In the genomic region with DNA sequence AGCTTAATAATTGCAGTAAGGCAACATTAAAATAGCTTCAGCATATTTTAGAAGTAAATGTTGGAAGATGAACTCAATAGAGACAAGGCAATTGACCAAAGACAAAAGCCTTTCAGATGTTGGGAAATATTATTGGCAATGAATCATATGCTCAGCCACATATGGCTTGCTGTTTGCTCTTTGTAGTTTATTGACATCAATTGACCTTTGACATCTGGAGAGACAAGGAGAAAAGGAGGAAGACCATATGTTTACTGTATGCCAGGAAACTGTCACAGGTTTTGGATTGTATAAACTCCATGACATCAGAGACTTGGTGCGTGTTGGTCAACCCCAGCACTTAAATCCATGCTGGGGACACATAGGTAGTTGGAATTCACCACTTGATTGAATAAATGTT, we compare ENCODE assay signal across 1 cellular context.
TF ChIP-seq lines count a peak whose summit lies in the region.

No MANE protein-coding gene starts in this region.

TF ChIP-seq in HepG2, 621 proteins besides CTCF, POLR2A, EP300 and RAD21 (continued from another document and continues in another):
- TF ChIP-seq ZNF646 (CRISPR knock-in tag; IDR thresholded peaks at IDR 0.05): no peak
- TF ChIP-seq DMAP1 (CRISPR knock-in tag; IDR thresholded peaks at IDR 0.05): no peak
- no peak for TF ChIP-seq NFE2L2 (IDR thresholded peaks at IDR 0.05; ENCODE audit: low read length)
- no peak for TF ChIP-seq ZNF891 (CRISPR knock-in tag; IDR thresholded peaks at IDR 0.05)
- no peak for TF ChIP-seq ZZZ3 (CRISPR knock-in tag; IDR thresholded peaks at IDR 0.05; ENCODE audit: borderline replicate concordance)
- peak; percentile 62; the same call in 1 of the 2 replicates for TF ChIP-seq NCOA2 (CRISPR knock-in tag; IDR thresholded peaks at IDR 0.05)
- no peak for TF ChIP-seq FOXK2 (IDR thresholded peaks at IDR 0.05)
- no peak for TF ChIP-seq MAF1 (CRISPR knock-in tag; IDR thresholded peaks at IDR 0.05; ENCODE audit: borderline replicate concordance)
- TF ChIP-seq MLXIP (CRISPR knock-in tag; IDR thresholded peaks at IDR 0.05; ENCODE audit: borderline replicate concordance): no peak
- TF ChIP-seq CC2D1A (CRISPR knock-in tag; IDR thresholded peaks at IDR 0.05): no peak
- TF ChIP-seq, protein P1, sequence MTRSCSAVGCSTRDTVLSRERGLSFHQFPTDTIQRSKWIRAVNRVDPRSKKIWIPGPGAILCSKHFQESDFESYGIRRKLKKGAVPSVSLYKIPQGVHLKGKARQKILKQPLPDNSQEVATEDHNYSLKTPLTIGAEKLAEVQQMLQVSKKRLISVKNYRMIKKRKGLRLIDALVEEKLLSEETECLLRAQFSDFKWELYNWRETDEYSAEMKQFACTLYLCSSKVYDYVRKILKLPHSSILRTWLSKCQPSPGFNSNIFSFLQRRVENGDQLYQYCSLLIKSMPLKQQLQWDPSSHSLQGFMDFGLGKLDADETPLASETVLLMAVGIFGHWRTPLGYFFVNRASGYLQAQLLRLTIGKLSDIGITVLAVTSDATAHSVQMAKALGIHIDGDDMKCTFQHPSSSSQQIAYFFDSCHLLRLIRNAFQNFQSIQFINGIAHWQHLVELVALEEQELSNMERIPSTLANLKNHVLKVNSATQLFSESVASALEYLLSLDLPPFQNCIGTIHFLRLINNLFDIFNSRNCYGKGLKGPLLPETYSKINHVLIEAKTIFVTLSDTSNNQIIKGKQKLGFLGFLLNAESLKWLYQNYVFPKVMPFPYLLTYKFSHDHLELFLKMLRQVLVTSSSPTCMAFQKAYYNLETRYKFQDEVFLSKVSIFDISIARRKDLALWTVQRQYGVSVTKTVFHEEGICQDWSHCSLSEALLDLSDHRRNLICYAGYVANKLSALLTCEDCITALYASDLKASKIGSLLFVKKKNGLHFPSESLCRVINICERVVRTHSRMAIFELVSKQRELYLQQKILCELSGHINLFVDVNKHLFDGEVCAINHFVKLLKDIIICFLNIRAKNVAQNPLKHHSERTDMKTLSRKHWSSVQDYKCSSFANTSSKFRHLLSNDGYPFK (CRISPR knock-in tag; IDR thresholded peaks at IDR 0.05; ENCODE audit: borderline replicate concordance): no peak
- TF ChIP-seq KDM4B (CRISPR knock-in tag; IDR thresholded peaks at IDR 0.05): no peak
- no peak for TF ChIP-seq ATF6 (CRISPR knock-in tag; conservative IDR thresholded peaks at IDR 0.05)
- TF ChIP-seq ZBTB3 (CRISPR knock-in tag; IDR thresholded peaks at IDR 0.05; ENCODE audit: borderline replicate concordance, low read depth): no peak
- TF ChIP-seq CCDC6 (CRISPR knock-in tag; IDR thresholded peaks at IDR 0.05): no peak
- no peak for TF ChIP-seq KDM5B (CRISPR knock-in tag; IDR thresholded peaks at IDR 0.05; ENCODE audit: borderline replicate concordance)
- TF ChIP-seq THAP11 (CRISPR knock-in tag; IDR thresholded peaks at IDR 0.05): peak; percentile 39; the same call in 1 of the 2 replicates
- TF ChIP-seq NFKB2 (CRISPR knock-in tag; IDR thresholded peaks at IDR 0.05; ENCODE audit: borderline replicate concordance): no peak
- TF ChIP-seq, protein P2, sequence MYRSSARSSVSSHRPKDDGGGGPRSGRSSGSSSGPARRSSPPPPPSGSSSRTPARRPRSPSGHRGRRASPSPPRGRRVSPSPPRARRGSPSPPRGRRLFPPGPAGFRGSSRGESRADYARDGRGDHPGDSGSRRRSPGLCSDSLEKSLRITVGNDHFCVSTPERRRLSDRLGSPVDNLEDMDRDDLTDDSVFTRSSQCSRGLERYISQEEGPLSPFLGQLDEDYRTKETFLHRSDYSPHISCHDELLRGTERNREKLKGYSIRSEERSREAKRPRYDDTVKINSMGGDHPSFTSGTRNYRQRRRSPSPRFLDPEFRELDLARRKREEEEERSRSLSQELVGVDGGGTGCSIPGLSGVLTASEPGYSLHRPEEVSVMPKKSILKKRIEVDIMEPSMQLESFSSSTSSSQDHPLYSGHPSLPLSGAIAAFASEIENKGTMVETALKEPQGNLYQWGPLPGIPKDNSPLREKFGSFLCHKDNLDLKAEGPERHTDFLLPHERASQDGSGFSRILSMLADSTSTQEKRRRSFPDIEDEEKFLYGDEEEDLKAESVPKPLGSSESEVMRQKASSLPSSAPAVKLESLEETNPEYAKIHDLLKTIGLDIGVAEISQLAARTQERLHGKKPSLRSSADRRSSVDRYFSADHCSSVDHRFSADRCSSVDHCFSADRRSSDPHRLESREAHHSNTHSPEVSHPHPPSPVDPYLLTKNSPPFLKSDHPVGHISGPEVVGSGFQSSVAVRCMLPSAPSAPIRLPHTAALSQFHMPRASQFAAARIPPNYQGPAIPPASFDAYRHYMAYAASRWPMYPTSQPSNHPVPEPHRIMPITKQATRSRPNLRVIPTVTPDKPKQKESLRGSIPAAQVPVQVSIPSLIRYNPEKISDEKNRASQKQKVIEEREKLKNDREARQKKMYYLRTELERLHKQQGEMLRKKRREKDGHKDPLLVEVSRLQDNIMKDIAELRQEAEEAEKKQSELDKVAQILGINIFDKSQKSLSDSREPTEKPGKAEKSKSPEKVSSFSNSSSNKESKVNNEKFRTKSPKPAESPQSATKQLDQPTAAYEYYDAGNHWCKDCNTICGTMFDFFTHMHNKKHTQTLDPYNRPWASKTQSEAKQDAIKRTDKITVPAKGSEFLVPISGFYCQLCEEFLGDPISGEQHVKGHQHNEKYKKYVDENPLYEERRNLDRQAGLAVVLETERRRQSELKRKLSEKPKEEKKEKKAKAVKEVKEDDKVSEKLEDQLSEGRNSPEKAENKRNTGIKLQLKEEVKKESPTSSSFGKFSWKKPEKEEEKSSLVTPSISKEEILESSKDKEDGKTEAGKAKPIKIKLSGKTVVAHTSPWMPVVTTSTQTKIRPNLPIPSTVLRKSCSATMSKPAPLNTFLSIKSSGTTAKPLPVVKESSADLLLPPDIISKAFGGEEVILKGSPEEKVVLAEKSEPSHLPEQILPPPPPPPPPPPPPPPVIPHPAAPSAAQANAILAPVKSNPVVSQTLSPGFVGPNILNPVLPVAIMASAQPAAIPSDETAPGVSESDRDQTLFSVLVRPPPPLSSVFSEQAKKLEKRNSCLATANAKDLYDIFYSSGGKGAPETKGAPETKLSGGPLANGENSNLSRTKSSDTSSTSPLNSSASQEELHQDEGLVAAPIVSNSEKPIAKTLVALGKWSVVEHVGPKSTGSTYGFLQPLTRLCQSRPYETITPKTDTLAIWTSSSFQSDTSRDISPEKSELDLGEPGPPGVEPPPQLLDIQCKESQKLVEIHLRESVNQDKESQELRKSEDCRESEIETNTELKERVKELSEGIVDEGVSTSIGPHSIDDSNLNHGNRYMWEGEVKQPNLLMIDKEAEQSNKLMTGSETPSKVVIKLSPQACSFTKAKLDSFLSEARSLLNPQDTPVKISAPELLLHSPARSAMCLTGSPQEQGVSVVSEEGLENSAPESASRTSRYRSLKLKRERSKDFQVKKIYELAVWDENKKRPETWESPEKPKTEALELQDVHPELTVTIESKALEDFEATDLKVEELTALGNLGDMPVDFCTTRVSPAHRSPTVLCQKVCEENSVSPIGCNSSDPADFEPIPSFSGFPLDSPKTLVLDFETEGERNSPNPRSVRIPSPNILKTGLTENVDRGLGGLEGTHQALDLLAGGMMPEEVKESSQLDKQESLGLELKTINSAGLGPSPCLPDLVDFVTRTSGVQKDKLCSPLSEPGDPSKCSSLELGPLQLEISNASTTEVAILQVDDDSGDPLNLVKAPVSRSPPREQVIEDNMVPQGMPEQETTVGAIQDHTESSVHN (CRISPR knock-in tag; IDR thresholded peaks at IDR 0.05): no peak
- TF ChIP-seq, protein P3, sequence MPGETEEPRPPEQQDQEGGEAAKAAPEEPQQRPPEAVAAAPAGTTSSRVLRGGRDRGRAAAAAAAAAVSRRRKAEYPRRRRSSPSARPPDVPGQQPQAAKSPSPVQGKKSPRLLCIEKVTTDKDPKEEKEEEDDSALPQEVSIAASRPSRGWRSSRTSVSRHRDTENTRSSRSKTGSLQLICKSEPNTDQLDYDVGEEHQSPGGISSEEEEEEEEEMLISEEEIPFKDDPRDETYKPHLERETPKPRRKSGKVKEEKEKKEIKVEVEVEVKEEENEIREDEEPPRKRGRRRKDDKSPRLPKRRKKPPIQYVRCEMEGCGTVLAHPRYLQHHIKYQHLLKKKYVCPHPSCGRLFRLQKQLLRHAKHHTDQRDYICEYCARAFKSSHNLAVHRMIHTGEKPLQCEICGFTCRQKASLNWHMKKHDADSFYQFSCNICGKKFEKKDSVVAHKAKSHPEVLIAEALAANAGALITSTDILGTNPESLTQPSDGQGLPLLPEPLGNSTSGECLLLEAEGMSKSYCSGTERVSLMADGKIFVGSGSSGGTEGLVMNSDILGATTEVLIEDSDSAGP (CRISPR knock-in tag; IDR thresholded peaks at IDR 0.05; ENCODE audit: borderline replicate concordance): no peak
- TF ChIP-seq, protein P4, sequence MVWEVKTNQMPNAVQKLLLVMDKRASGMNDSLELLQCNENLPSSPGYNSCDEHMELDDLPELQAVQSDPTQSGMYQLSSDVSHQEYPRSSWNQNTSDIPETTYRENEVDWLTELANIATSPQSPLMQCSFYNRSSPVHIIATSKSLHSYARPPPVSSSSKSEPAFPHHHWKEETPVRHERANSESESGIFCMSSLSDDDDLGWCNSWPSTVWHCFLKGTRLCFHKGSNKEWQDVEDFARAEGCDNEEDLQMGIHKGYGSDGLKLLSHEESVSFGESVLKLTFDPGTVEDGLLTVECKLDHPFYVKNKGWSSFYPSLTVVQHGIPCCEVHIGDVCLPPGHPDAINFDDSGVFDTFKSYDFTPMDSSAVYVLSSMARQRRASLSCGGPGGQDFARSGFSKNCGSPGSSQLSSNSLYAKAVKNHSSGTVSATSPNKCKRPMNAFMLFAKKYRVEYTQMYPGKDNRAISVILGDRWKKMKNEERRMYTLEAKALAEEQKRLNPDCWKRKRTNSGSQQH (CRISPR knock-in tag; IDR thresholded peaks at IDR 0.05; ENCODE audit: low read depth): no peak
